In genomic region chr2:204255068-204255467, GRCh38 we compare ENCODE assay signal across 22 cellular contexts.
A peak's percentile ranks its signal among the peaks of the same experiment; 100 is the strongest.
DNase-seq lines count a peak whose midpoint lies in the region; ATAC-seq and TF ChIP-seq lines count a peak whose summit lies in the region.
"Had no signal": no experiment of that assay in that cellular context is flagged by ENCODE, and none has a peak within 500 bp of the region (broad histone marks: within the 10 kb centered on the region; RNA-seq: fewer than 3 reads in every experiment).

No MANE protein-coding gene starts in this region.

- no peaks in the 10 kb centered on the region for H3K36me3 Mint-ChIP-seq in activated CD4-positive, alpha-beta T cell treated with anti-CD3 and anti-CD28 coated beads, Interleukin-2, amount 10 ng/mL, durations not matched to agents 7 days and 5 days (ENCODE audit: low read depth)
- H3K36me3 Mint-ChIP-seq: CD4-positive, alpha-beta memory T cell had no signal

- no peak for TF ChIP-seq CTCF in HEK293 (tag by site-specific recombination; IDR thresholded peaks at IDR 0.05)
- TF ChIP-seq CTCF in left lung (IDR thresholded peaks at IDR 0.05) = no peak
- TF ChIP-seq CTCF in upper lobe of right lung (IDR thresholded peaks at IDR 0.05) = no peak

- peak; percentile 68 for DNase-seq in NCI-H510A treated with DMSO at 0.1 percent for 48 hours (lab: John Stamatoyannopoulos, UW)
- DNase-seq in NCI-H510A (lab: John Stamatoyannopoulos, UW) = no peak
- DNase-seq in left lung = no peak
- DNase-seq in upper lobe of right lung = no peak
- DNase-seq in activated CD4-positive, alpha-beta T cell treated with anti-CD3 and anti-CD28 coated beads, Interleukin-2, amount 10 ng/mL, durations not matched to agents 7 days and 5 days = no peak
- DNase-seq in anterior cingulate cortex (lab: John Stamatoyannopoulos, UW) = no peak
- DNase-seq: Caco-2; CD4-positive, alpha-beta memory T cell; GOT3; HCEC 1CT; IMR-90; NCI-H1694; NCI-H2081 treated with DMSO at 0.1 percent for 48 hours; NK-92 treated with Interleukin-12 subunit alpha and Interleukin-12 subunit beta, amount 100 ng/mL, for 24 hours; SHP77 treated with DMSO at 0.1 percent for 48 hours; SW 1271; T-helper 17 cell had no signal

- H3K4me1 Mint-ChIP-seq in activated CD4-positive, alpha-beta T cell treated with anti-CD3 and anti-CD28 coated beads, Interleukin-2, amount 10 ng/mL, durations not matched to agents 7 days and 5 days = no peaks in the 10 kb centered on the region
- H3K4me1 Mint-ChIP-seq: B cell had no signal

- H3K4me1 ChIP-seq in HEK293 (ENCODE audit: control insufficient read depth, insufficient read depth, low read length) (no peaks in the 10 kb centered on the region; the same call in 1 of the 2 replicates), left lung (peaks cover 2 to 7% of the 10 kb centered on the region in 2 donors), upper lobe of right lung (peaks cover 24% of the 10 kb centered on the region)

- ATAC-seq in left lung = peak; percentile 72
- ATAC-seq in upper lobe of right lung = peak; percentile 48
- ATAC-seq: T-helper 17 cell had no signal

- H3K27ac ChIP-seq in HEK293 (ENCODE audit: extremely low read depth, low read depth, low read length) (no peak overlapping the region), left lung (peak overlapping the region in 1 of 2 donors; percentile 18), upper lobe of right lung (no peak overlapping the region)
- H3K27ac ChIP-seq: KMS-11, RWPE1, SK-N-MC had no signal

- H3K9me3 Mint-ChIP-seq in activated CD4-positive, alpha-beta T cell treated with anti-CD3 and anti-CD28 coated beads, Interleukin-2, amount 10 ng/mL, durations not matched to agents 7 days and 5 days = no peaks in the 10 kb centered on the region
- H3K9me3 Mint-ChIP-seq: CD4-positive, alpha-beta memory T cell had no signal

- no peak overlapping the region for H3K27ac Mint-ChIP-seq in activated CD4-positive, alpha-beta T cell treated with anti-CD3 and anti-CD28 coated beads, Interleukin-2, amount 10 ng/mL, durations not matched to agents 7 days and 5 days
- H3K27ac Mint-ChIP-seq: B cell; CD4-positive, alpha-beta memory T cell; T-helper 17 cell had no signal

- no peak overlapping the region for H3K4me3 Mint-ChIP-seq in activated CD4-positive, alpha-beta T cell treated with anti-CD3 and anti-CD28 coated beads, Interleukin-2, amount 10 ng/mL, durations not matched to agents 7 days and 5 days
- H3K4me3 Mint-ChIP-seq: B cell; CD4-positive, alpha-beta memory T cell; T-helper 17 cell had no signal

- H3K9me3 ChIP-seq in HEK293 (ENCODE audit: control insufficient read depth, insufficient read depth, low read depth, low read length) = no peaks in the 10 kb centered on the region
- H3K9me3 ChIP-seq in left lung = no peaks in the 10 kb centered on the region
- no peaks in the 10 kb centered on the region for H3K9me3 ChIP-seq in upper lobe of right lung
- H3K9me3 ChIP-seq: Caco-2 had no signal

- H3K27me3 Mint-ChIP-seq in activated CD4-positive, alpha-beta T cell treated with anti-CD3 and anti-CD28 coated beads, Interleukin-2, amount 10 ng/mL, durations not matched to agents 7 days and 5 days = peaks cover 22% of the 10 kb centered on the region

- CTCF ChIA-PET in HEK293 (lab: Yijun Ruan, JAX) = interaction anchor here (0.6 to 1.4 kb wide), 4 partner anchors 12 to 1681 kb away, joined by 3 to 5 read pairs (median 4); no protein-coding TSS in a partner anchor
- CTCF ChIA-PET in activated CD4-positive, alpha-beta T cell treated with anti-CD3 and anti-CD28 coated beads, Interleukin-2, amount 10 ng/mL, durations not matched to agents 7 days and 5 days (lab: Charles Lee) = no interaction called here

- H3K4me3 ChIP-seq in HEK293 (ENCODE audit: low read depth, low read length) (no peak overlapping the region), left lung (no peak overlapping the region), upper lobe of right lung (no peak overlapping the region)
- H3K4me3 ChIP-seq: SK-N-MC had no signal

- intact Hi-C loops in left lung (cut with DNase I) (no loop called here), upper lobe of right lung (cut with DNase I) (no loop called here)

- H3K36me3 ChIP-seq in HEK293 (ENCODE audit: control insufficient read depth in 2 of 2, insufficient read depth in 1 of 2, low read length in 2 of 2) (no peaks in the 10 kb centered on the region), left lung (no peaks in the 10 kb centered on the region), upper lobe of right lung (no peaks in the 10 kb centered on the region)

- POLR2A ChIA-PET in HEK293 (lab: Yijun Ruan, JAX) = no interaction called here
- POLR2A ChIA-PET in activated CD4-positive, alpha-beta T cell treated with anti-CD3 and anti-CD28 coated beads, Interleukin-2, amount 10 ng/mL, durations not matched to agents 7 days and 5 days (lab: Charles Lee) = no interaction called here

- H3K27me3 ChIP-seq in left lung (no peaks in the 10 kb centered on the region), upper lobe of right lung (no peaks in the 10 kb centered on the region)

TF ChIP-seq in HEK293, 187 proteins besides CTCF, POLR2A, EP300 and RAD21:
- no peak for TF ChIP-seq ZNF138 (tag by site-specific recombination; IDR thresholded peaks at IDR 0.05; ENCODE audit: borderline replicate concordance)
- 0 out of 2 replicates have a peak, but pooled peaks have one; percentile 13 for TF ChIP-seq ZFHX2 (tag by site-specific recombination; conservative IDR thresholded peaks at IDR 0.05)
